In the genomic region with DNA sequence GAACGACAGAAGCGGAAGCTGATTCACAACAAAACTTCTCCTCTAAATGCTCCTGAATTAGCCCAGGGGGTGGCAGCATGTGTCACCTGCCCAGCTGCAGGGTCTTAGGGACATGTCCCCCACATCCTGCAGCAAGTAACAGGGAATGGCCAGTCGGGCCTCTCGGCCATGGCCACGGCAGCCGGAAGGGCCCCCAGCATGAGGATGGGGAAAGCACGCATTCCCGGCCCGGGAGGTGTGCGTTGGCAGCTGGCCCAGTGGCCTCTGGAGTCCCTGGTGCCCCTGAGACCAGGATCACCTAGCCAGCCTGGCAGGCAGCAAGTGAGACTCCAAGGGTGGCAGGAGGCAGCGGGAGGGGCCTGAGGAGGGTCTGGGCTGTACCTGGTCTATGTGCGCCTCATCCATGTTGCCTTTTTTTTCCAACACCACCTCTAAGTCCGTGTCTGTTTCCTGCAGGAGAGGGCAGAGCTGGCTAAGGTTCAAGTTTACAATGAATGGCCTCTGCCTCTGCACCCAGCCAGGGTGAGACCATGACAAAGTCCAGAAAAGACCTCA, we compare ENCODE assay signal across 1 cellular context.
A peak's percentile ranks its signal among the peaks of the same experiment; 100 is the strongest.
TF ChIP-seq lines count a peak whose summit lies in the region.

No MANE protein-coding gene starts in this region.

TF ChIP-seq in HepG2, 621 proteins besides CTCF, POLR2A, EP300 and RAD21 (continued from another document and continues in another):
- TF ChIP-seq ZNF10 (CRISPR knock-in tag; IDR thresholded peaks at IDR 0.05; ENCODE audit: borderline replicate concordance, low read depth), result no peak
- no peak for TF ChIP-seq GZF1 (CRISPR knock-in tag; IDR thresholded peaks at IDR 0.05)
- TF ChIP-seq ATF7 (IDR thresholded peaks at IDR 0.05), result no peak
- peak; percentile 25; the same call in 1 of the 2 replicates for TF ChIP-seq ATF7 (CRISPR knock-in tag; IDR thresholded peaks at IDR 0.05)
- TF ChIP-seq, protein P1, sequence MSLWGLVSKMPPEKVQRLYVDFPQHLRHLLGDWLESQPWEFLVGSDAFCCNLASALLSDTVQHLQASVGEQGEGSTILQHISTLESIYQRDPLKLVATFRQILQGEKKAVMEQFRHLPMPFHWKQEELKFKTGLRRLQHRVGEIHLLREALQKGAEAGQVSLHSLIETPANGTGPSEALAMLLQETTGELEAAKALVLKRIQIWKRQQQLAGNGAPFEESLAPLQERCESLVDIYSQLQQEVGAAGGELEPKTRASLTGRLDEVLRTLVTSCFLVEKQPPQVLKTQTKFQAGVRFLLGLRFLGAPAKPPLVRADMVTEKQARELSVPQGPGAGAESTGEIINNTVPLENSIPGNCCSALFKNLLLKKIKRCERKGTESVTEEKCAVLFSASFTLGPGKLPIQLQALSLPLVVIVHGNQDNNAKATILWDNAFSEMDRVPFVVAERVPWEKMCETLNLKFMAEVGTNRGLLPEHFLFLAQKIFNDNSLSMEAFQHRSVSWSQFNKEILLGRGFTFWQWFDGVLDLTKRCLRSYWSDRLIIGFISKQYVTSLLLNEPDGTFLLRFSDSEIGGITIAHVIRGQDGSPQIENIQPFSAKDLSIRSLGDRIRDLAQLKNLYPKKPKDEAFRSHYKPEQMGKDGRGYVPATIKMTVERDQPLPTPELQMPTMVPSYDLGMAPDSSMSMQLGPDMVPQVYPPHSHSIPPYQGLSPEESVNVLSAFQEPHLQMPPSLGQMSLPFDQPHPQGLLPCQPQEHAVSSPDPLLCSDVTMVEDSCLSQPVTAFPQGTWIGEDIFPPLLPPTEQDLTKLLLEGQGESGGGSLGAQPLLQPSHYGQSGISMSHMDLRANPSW (CRISPR knock-in tag; IDR thresholded peaks at IDR 0.05; ENCODE audit: borderline replicate concordance), result no peak
- TF ChIP-seq ZNF564 (CRISPR knock-in tag; IDR thresholded peaks at IDR 0.05), result no peak
- no peak for TF ChIP-seq ZSCAN31 (CRISPR knock-in tag; IDR thresholded peaks at IDR 0.05; ENCODE audit: low read depth)
- TF ChIP-seq MIXL1 (CRISPR knock-in tag; IDR thresholded peaks at IDR 0.05), result no peak
- no peak for TF ChIP-seq BHLHE40 (IDR thresholded peaks at IDR 0.05; ENCODE audit: low read length)
- TF ChIP-seq, protein P2, sequence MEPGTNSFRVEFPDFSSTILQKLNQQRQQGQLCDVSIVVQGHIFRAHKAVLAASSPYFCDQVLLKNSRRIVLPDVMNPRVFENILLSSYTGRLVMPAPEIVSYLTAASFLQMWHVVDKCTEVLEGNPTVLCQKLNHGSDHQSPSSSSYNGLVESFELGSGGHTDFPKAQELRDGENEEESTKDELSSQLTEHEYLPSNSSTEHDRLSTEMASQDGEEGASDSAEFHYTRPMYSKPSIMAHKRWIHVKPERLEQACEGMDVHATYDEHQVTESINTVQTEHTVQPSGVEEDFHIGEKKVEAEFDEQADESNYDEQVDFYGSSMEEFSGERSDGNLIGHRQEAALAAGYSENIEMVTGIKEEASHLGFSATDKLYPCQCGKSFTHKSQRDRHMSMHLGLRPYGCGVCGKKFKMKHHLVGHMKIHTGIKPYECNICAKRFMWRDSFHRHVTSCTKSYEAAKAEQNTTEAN (CRISPR knock-in tag; conservative IDR thresholded peaks at IDR 0.05), result no peak
- TF ChIP-seq ESRRA (CRISPR knock-in tag; IDR thresholded peaks at IDR 0.05; ENCODE audit: low read depth), result no peak
- TF ChIP-seq ONECUT2 (CRISPR knock-in tag; IDR thresholded peaks at IDR 0.05), result no peak
- TF ChIP-seq NR1H2 (CRISPR knock-in tag; IDR thresholded peaks at IDR 0.05; ENCODE audit: borderline replicate concordance, low read depth), result no peak
- no peak for TF ChIP-seq CCDC6 (CRISPR knock-in tag; IDR thresholded peaks at IDR 0.05)
- TF ChIP-seq MIER2 (CRISPR knock-in tag; IDR thresholded peaks at IDR 0.05), result no peak
- TF ChIP-seq, protein P3, sequence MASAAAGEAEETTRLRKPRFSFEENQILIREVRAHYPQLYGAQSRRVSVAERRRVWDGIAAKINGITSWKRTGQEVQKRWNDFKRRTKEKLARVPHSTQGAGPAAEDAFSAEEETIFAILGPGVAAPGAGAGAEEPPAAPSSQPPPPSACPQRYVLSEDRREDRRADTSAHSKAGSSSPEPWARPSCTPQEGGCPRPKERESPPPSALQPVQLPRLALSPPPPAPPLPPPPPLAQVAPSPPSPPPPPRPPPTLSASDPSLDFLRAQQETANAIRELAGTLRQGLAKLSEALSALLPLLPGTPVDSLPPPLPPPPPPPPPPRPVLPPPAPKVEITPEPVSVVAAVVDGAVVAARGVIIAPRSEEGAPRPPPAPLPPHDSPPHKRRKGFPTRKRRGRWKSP (CRISPR knock-in tag; IDR thresholded peaks at IDR 0.05), result no peak
- TF ChIP-seq, protein P4, sequence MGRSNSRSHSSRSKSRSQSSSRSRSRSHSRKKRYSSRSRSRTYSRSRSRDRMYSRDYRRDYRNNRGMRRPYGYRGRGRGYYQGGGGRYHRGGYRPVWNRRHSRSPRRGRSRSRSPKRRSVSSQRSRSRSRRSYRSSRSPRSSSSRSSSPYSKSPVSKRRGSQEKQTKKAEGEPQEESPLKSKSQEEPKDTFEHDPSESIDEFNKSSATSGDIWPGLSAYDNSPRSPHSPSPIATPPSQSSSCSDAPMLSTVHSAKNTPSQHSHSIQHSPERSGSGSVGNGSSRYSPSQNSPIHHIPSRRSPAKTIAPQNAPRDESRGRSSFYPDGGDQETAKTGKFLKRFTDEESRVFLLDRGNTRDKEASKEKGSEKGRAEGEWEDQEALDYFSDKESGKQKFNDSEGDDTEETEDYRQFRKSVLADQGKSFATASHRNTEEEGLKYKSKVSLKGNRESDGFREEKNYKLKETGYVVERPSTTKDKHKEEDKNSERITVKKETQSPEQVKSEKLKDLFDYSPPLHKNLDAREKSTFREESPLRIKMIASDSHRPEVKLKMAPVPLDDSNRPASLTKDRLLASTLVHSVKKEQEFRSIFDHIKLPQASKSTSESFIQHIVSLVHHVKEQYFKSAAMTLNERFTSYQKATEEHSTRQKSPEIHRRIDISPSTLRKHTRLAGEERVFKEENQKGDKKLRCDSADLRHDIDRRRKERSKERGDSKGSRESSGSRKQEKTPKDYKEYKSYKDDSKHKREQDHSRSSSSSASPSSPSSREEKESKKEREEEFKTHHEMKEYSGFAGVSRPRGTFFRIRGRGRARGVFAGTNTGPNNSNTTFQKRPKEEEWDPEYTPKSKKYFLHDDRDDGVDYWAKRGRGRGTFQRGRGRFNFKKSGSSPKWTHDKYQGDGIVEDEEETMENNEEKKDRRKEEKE (IDR thresholded peaks at IDR 0.05), result no peak
- TF ChIP-seq, protein P5, sequence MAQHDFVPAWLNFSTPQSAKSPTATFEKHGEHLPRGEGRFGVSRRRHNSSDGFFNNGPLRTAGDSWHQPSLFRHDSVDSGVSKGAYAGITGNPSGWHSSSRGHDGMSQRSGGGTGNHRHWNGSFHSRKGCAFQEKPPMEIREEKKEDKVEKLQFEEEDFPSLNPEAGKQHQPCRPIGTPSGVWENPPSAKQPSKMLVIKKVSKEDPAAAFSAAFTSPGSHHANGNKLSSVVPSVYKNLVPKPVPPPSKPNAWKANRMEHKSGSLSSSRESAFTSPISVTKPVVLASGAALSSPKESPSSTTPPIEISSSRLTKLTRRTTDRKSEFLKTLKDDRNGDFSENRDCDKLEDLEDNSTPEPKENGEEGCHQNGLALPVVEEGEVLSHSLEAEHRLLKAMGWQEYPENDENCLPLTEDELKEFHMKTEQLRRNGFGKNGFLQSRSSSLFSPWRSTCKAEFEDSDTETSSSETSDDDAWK (CRISPR knock-in tag; IDR thresholded peaks at IDR 0.05), result no peak
- TF ChIP-seq, protein P6, sequence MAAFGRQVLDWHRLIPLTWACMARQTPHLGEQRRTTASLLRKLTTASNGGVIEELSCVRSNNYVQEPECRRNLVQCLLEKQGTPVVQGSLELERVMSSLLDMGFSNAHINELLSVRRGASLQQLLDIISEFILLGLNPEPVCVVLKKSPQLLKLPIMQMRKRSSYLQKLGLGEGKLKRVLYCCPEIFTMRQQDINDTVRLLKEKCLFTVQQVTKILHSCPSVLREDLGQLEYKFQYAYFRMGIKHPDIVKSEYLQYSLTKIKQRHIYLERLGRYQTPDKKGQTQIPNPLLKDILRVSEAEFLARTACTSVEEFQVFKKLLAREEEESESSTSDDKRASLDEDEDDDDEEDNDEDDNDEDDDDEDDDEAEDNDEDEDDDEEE (CRISPR knock-in tag; IDR thresholded peaks at IDR 0.05), result 0 out of 2 replicates have a peak, but pooled peaks have one; percentile 5
- TF ChIP-seq GLI4 (CRISPR knock-in tag; IDR thresholded peaks at IDR 0.05; ENCODE audit: borderline replicate concordance), result no peak
- no peak for TF ChIP-seq ZNF441 (CRISPR knock-in tag; IDR thresholded peaks at IDR 0.05; ENCODE audit: borderline replicate concordance)
- TF ChIP-seq ATF7-NPFF (CRISPR knock-in tag; IDR thresholded peaks at IDR 0.05; ENCODE audit: low read depth), result no peak
- TF ChIP-seq ZNF12 (CRISPR knock-in tag; IDR thresholded peaks at IDR 0.05), result no peak
- TF ChIP-seq SNRNP70 (IDR thresholded peaks at IDR 0.05; ENCODE audit: low read depth, low read length), result no peak
- TF ChIP-seq, protein P7, sequence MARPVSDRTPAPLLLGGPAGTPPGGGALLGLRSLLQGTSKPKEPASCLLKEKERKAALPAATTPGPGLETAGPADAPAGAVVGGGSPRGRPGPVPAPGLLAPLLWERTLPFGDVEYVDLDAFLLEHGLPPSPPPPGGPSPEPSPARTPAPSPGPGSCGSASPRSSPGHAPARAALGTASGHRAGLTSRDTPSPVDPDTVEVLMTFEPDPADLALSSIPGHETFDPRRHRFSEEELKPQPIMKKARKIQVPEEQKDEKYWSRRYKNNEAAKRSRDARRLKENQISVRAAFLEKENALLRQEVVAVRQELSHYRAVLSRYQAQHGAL (CRISPR knock-in tag; IDR thresholded peaks at IDR 0.05; ENCODE audit: not compliant biosample characterization), result no peak
- TF ChIP-seq MXD4 (CRISPR knock-in tag; IDR thresholded peaks at IDR 0.05), result no peak
- no peak for TF ChIP-seq STAG1 (CRISPR knock-in tag; IDR thresholded peaks at IDR 0.05)
- no peak for TF ChIP-seq NCOA5 (CRISPR knock-in tag; IDR thresholded peaks at IDR 0.05)
- TF ChIP-seq KDM5A (IDR thresholded peaks at IDR 0.05; ENCODE audit: borderline replicate concordance, low read length), result no peak
- no peak for TF ChIP-seq ZNF530 (CRISPR knock-in tag; IDR thresholded peaks at IDR 0.05; ENCODE audit: low read depth)
- no peak for TF ChIP-seq GTF2F1 (IDR thresholded peaks at IDR 0.05; ENCODE audit: low read length)
- TF ChIP-seq, protein P8, sequence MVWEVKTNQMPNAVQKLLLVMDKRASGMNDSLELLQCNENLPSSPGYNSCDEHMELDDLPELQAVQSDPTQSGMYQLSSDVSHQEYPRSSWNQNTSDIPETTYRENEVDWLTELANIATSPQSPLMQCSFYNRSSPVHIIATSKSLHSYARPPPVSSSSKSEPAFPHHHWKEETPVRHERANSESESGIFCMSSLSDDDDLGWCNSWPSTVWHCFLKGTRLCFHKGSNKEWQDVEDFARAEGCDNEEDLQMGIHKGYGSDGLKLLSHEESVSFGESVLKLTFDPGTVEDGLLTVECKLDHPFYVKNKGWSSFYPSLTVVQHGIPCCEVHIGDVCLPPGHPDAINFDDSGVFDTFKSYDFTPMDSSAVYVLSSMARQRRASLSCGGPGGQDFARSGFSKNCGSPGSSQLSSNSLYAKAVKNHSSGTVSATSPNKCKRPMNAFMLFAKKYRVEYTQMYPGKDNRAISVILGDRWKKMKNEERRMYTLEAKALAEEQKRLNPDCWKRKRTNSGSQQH (CRISPR knock-in tag; IDR thresholded peaks at IDR 0.05; ENCODE audit: low read depth), result no peak
- no peak for TF ChIP-seq ZNF292 (CRISPR knock-in tag; IDR thresholded peaks at IDR 0.05; ENCODE audit: borderline replicate concordance, low read depth)
- no peak for TF ChIP-seq RAD51 (IDR thresholded peaks at IDR 0.05; ENCODE audit: borderline replicate concordance)
- no peak for TF ChIP-seq ZNF124 (CRISPR knock-in tag; IDR thresholded peaks at IDR 0.05)
- TF ChIP-seq, protein P9, sequence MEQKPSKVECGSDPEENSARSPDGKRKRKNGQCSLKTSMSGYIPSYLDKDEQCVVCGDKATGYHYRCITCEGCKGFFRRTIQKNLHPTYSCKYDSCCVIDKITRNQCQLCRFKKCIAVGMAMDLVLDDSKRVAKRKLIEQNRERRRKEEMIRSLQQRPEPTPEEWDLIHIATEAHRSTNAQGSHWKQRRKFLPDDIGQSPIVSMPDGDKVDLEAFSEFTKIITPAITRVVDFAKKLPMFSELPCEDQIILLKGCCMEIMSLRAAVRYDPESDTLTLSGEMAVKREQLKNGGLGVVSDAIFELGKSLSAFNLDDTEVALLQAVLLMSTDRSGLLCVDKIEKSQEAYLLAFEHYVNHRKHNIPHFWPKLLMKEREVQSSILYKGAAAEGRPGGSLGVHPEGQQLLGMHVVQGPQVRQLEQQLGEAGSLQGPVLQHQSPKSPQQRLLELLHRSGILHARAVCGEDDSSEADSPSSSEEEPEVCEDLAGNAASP (CRISPR knock-in tag; IDR thresholded peaks at IDR 0.05; ENCODE audit: borderline replicate concordance), result no peak
- no peak for TF ChIP-seq SSRP1 (CRISPR knock-in tag; IDR thresholded peaks at IDR 0.05)
- TF ChIP-seq MAFG (CRISPR knock-in tag; IDR thresholded peaks at IDR 0.05), result no peak
- TF ChIP-seq ZMYM3 (CRISPR knock-in tag; IDR thresholded peaks at IDR 0.05), result 0 out of 2 replicates have a peak, but pooled peaks have one; percentile 20
- TF ChIP-seq MIER3 (CRISPR knock-in tag; IDR thresholded peaks at IDR 0.05; ENCODE audit: borderline replicate concordance), result no peak
- TF ChIP-seq KLF13 (CRISPR knock-in tag; IDR thresholded peaks at IDR 0.05), result no peak
- TF ChIP-seq NFRKB (IDR thresholded peaks at IDR 0.05), result no peak
- TF ChIP-seq, protein P10, sequence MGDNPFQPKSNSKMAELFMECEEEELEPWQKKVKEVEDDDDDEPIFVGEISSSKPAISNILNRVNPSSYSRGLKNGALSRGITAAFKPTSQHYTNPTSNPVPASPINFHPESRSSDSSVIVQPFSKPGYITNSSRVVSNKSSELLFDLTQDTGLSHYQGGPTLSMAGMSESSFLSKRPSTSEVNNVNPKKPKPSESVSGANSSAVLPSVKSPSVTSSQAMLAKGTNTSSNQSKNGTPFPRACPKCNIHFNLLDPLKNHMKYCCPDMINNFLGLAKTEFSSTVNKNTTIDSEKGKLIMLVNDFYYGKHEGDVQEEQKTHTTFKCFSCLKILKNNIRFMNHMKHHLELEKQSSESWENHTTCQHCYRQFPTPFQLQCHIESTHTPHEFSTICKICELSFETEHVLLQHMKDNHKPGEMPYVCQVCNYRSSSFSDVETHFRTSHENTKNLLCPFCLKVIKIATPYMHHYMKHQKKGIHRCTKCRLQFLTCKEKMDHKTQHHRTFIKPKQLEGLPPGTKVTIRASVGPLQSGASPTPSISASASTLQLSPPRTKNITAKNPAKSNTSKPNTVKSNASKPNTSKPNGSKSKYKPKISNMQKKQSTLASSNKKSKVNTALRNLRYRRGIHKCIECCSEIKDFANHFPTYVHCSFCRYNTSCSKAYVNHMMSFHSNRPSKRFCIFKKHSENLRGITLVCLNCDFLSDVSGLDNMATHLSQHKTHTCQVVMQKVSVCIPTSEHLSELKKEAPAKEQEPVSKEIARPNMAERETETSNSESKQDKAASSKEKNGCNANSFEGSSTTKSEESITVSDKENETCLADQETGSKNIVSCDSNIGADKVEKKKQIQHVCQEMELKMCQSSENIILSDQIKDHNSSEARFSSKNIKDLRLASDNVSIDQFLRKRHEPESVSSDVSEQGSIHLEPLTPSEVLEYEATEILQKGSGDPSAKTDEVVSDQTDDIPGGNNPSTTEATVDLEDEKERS (CRISPR knock-in tag; IDR thresholded peaks at IDR 0.05), result no peak
- TF ChIP-seq, protein P11, sequence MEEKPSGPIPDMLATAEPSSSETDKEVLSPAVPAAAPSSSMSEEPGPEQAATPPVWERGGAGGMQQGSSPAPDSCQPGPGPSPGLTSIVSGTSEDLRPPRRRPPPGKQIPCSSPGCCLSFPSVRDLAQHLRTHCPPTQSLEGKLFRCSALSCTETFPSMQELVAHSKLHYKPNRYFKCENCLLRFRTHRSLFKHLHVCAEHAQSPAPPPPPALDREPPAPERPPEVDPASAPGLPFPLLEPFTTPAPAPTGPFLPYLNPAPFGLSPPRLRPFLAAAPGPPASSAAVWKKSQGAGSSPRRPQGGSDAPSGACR (CRISPR knock-in tag; IDR thresholded peaks at IDR 0.05), result no peak
- TF ChIP-seq ZC3H13 (CRISPR knock-in tag; IDR thresholded peaks at IDR 0.05), result peak; percentile 77; the same call in 1 of the 2 replicates
- TF ChIP-seq KLF11 (CRISPR knock-in tag; IDR thresholded peaks at IDR 0.05), result no peak
- no peak for TF ChIP-seq ZNF33A (CRISPR knock-in tag; IDR thresholded peaks at IDR 0.05; ENCODE audit: borderline replicate concordance)
